Comparison of ENCODE assay signal across 22 cellular contexts in the genomic region with DNA sequence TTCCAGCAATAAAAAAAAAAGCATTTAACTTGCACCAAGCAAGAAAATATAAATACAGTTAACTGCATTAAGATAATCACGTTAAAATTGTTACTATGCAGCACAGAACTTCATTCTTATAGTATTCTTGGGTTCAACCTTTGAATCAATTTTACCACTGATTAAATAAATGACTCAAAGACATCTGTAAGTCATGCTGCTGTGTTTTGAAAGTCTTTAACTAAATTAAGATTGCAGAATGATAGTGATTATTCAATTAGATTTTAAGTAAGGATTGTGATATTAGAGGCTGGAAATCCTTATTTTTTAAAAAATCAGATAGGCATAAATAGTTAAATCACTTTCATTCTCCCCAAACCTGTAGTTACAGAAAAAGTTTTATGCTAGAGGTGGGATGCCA.
DNase-seq lines count a peak whose midpoint lies in the region; TF ChIP-seq lines count a peak whose summit lies in the region.
"Had no signal": no experiment of that assay in that cellular context is flagged by ENCODE, and none has a peak within 500 bp of the region (broad histone marks: within the 10 kb centered on the region; RNA-seq: fewer than 3 reads in every experiment).

No MANE protein-coding gene starts in this region.

- H4K20me1 ChIP-seq in Karpas-422 (ENCODE audit: insufficient read depth, low read depth, low read length), result no peaks in the 10 kb centered on the region

- H2AFZ ChIP-seq in Karpas-422 (ENCODE audit: low read length), result no peak overlapping the region

- H3K27ac ChIP-seq in A673 (ENCODE audit: low read depth, low read length, poor library complexity, severe bottlenecking), result no peak overlapping the region
- peak overlapping the region; percentile 11; the same call in 1 of the 2 replicates for H3K27ac ChIP-seq in Karpas-422 (ENCODE audit: low read length)
- H3K27ac ChIP-seq: 22Rv1, A549, BLaER1 had no signal

- DNase-seq in DMS 273 (lab: John Stamatoyannopoulos, UW; ENCODE audit: unreplicated experiment) (peak; percentile 21), DMS 273 treated with DMSO at 0.1 percent for 48 hours (lab: John Stamatoyannopoulos, UW) (no peak), A673 (ENCODE audit: low spot score) (no peak), Karpas-422 (no peak), amygdala (lab: John Stamatoyannopoulos, UW) (no peak)
- DNase-seq: ACHN; BE2C; C1 segment of cervical spinal cord; CD4-positive, alpha-beta memory T cell; CD4-positive, CD25-positive, alpha-beta regulatory T cell; CD8-positive, alpha-beta memory T cell; COR-L47; DMS153; DMS53; DMS79; DND-41; EL; GDM1 had no signal

- H3K4me3 ChIP-seq in A673 (ENCODE audit: low read depth, low read length, poor library complexity, severe bottlenecking) (no peak overlapping the region), Karpas-422 (ENCODE audit: low read length) (no peak overlapping the region)
- H3K4me3 ChIP-seq: A549, BLaER1, GM12878 had no signal

- H3K9me3 ChIP-seq in A673 (ENCODE audit: low read depth, low read length, poor library complexity, severe bottlenecking) (no peaks in the 10 kb centered on the region), Karpas-422 (ENCODE audit: low read length) (no peaks in the 10 kb centered on the region)
- H3K9me3 ChIP-seq: A549, BE2C, BLaER1 had no signal

- intact Hi-C loops in A673 (cut with micrococcal nuclease; ENCODE audit: unreplicated experiment), result loop anchor here (10.0 kb wide), 2 partner anchors 158 to 408 kb away; no protein-coding TSS in a partner anchor

- no peaks in the 10 kb centered on the region for H3K27me3 ChIP-seq in A673 (replicated peaks; ENCODE audit: insufficient read depth, low read depth, low read length, poor library complexity)
- no peaks in the 10 kb centered on the region for H3K27me3 ChIP-seq in Karpas-422 (ENCODE audit: low read length)
- H3K27me3 ChIP-seq: BE2C, BLaER1 had no signal

- CTCF ChIA-PET in A673 (lab: Charles Lee), result no interaction called here

- no peaks in the 10 kb centered on the region for H3K4me1 ChIP-seq in A673 (ENCODE audit: insufficient read depth, low read length, poor library complexity, severe bottlenecking)
- peaks cover 54% of the 10 kb centered on the region for H3K4me1 ChIP-seq in Karpas-422 (ENCODE audit: low read length)
- H3K4me1 ChIP-seq: BLaER1 had no signal

- TSS peak; percentile 25 for BruUV-seq in A673 (replicated peaks; lab: Mats Ljungman, UMichigan)

- H3K79me2 ChIP-seq in Karpas-422 (ENCODE audit: low read length), result peaks cover 16% of the 10 kb centered on the region; the same call in 1 of the 2 replicates

- no peak overlapping the region for H3K4me2 ChIP-seq in Karpas-422 (ENCODE audit: low read depth, low read length, poor library complexity, severe bottlenecking)
- H3K4me2 ChIP-seq: A549, BLaER1 had no signal

- no peak overlapping the region for H3K9ac ChIP-seq in Karpas-422 (ENCODE audit: low read length)
- H3K9ac ChIP-seq: BLaER1 had no signal

- TF ChIP-seq CTCF in A673 (conservative IDR thresholded peaks at IDR 0.05; ENCODE audit: low read depth, low read length), result no peak

- no peaks in the 10 kb centered on the region for H3K9me2 ChIP-seq in Karpas-422 (replicated peaks; ENCODE audit: insufficient read depth, low read length)

- no peaks in the 10 kb centered on the region for H3K36me3 ChIP-seq in A673 (ENCODE audit: insufficient read depth, low read length, poor library complexity, severe bottlenecking)
- no peaks in the 10 kb centered on the region; the same call in 1 of the 2 replicates for H3K36me3 ChIP-seq in Karpas-422 (ENCODE audit: insufficient read depth, low read length)
- H3K36me3 ChIP-seq: BE2C had no signal

- POLR2A ChIA-PET in A673 (lab: Charles Lee; ENCODE audit: low non-redundant PET), result no interaction called here
